Comparison of ENCODE assay signal across 8 cellular contexts in genomic region chr19:45164577-45165335, GRCh38. TPM values are rescaled to one million over a fixed set of nuclear protein-coding genes. Genes with fewer than 3 reads are reported as not detected.
A peak's percentile ranks its signal among the peaks of the same experiment; 100 is the strongest.
DNase-seq lines count a peak whose midpoint lies in the region; ATAC-seq, FAIRE-seq and TF ChIP-seq lines count a peak whose summit lies in the region.

No MANE protein-coding gene starts in this region.

- in situ Hi-C loops in K562 (cut with MboI): no loop called here

- H3K27me3 ChIP-seq in K562 (ENCODE audit: control insufficient read depth in 2 of 2, insufficient read depth in 2 of 2, low read length in 2 of 2) (peaks cover 2 to 14% of the 10 kb centered on the region in 2 experiments; a peak in 4 of 5 replicates), lung (ENCODE audit: control insufficient read depth, insufficient read depth) (no peaks in the 10 kb centered on the region), upper lobe of left lung (peaks cover 0 to 7% (median 0%) of the 10 kb centered on the region in 4 donors)

- ATAC-seq in HG02759 (IDR thresholded peaks at IDR 0.05; ENCODE audit: unreplicated experiment) (peak; percentile 85), K562 (peak; percentile 58), lung (ENCODE audit: insufficient read depth, low FRiP score) (peak; percentile 75), upper lobe of left lung (ENCODE audit: low FRiP score in 2 of 2) (peak; percentile 42 to 51), HG03521 (IDR thresholded peaks at IDR 0.05; ENCODE audit: unreplicated experiment) (no peak)

- H3K4me1 ChIP-seq in K562 (replicated peaks in 1 of 2; ENCODE audit: control insufficient read depth in 2 of 2, insufficient read depth in 2 of 2, low read length in 2 of 2): peaks cover 15 to 69% of the 10 kb centered on the region in 2 experiments; a peak in 4 of 5 replicates
- peaks cover 0 to 9% of the 10 kb centered on the region in 2 donors for H3K4me1 ChIP-seq in lung (ENCODE audit: control insufficient read depth in 2 of 2, insufficient read depth in 2 of 2, low read length in 2 of 2)
- H3K4me1 ChIP-seq in upper lobe of left lung: peaks cover 9 to 28% (median 16%) of the 10 kb centered on the region in 4 donors

- no peaks in the 10 kb centered on the region for H3K9me1 ChIP-seq in K562 (ENCODE audit: control insufficient read depth, insufficient read depth, low read length)

- TF ChIP-seq RAD21 in K562 (CRISPR knock-in tag; conservative IDR thresholded peaks at IDR 0.05 in 1 of 2, IDR thresholded peaks at IDR 0.05 in 1 of 2): no peak

- intact Hi-C loops in K562 (cut with micrococcal nuclease): no loop called here

- WGBS in K562 (ENCODE audit: insufficient coverage, low coverage, missing lambda C conversion rate): 24% methylated on average over 18 of the region's 27 CpGs
- WGBS in lung, 2 donors: 29 to 36% methylated on average over 27 of the region's 27 CpGs
- 34 to 80% methylated on average over 1 to 17 of the region's 27 CpGs for WGBS in upper lobe of left lung, 2 donors

- FAIRE-seq in GM18507 (lab: Jason Lieb, UNC) (peak; percentile 92), K562 (lab: Jason Lieb, UNC) (peak; percentile 23)

- no peak overlapping the region for H3K27ac ChIP-seq in K562 (ENCODE audit: extremely low read depth, low read depth, low read length)
- no peak overlapping the region for H3K27ac ChIP-seq in lung (ENCODE audit: low read depth in 1 of 2, low read length in 1 of 2)
- no peak overlapping the region for H3K27ac ChIP-seq in upper lobe of left lung

- TF ChIP-seq EP300 in K562 (IDR thresholded peaks at IDR 0.05; ENCODE audit: low read length) (no peak), upper lobe of left lung (IDR thresholded peaks at IDR 0.05) (no peak)

- H3K79me2 ChIP-seq in K562 (ENCODE audit: control insufficient read depth, insufficient read depth, low read length): no peaks in the 10 kb centered on the region

- H3K36me3 ChIP-seq in K562 (ENCODE audit: control insufficient read depth, insufficient read depth, low read length) (no peaks in the 10 kb centered on the region), lung (ENCODE audit: control insufficient read depth in 2 of 2, insufficient read depth in 2 of 2, low read length in 2 of 2) (no peaks in the 10 kb centered on the region), upper lobe of left lung (no peaks in the 10 kb centered on the region)

- POLR2A ChIA-PET in K562 (lab: Yijun Ruan, JAX): interaction anchor here (0.7 to 1.1 kb wide), 5 partner anchors 8 to 18 kb away, joined by 3 to 5 read pairs (median 3); no protein-coding TSS in a partner anchor

- H3K9ac ChIP-seq in K562 (ENCODE audit: insufficient read depth in 1 of 2, low read depth in 2 of 2, low read length in 2 of 2): peak overlapping the region in 1 of 2 experiments; percentile 49; a peak in 1 of 4 replicates

- H3K4me2 ChIP-seq in K562 (ENCODE audit: insufficient read depth, low read length): no peak overlapping the region; the same call in 1 of the 2 replicates

- H4K20me1 ChIP-seq in K562 (replicated peaks; ENCODE audit: control insufficient read depth, insufficient read depth, low read length): peaks cover 15% of the 10 kb centered on the region; the same call in 1 of the 2 replicates

- peak; percentile 62 for DNase-seq in GM18507 (ENCODE audit: extremely low spot score, insufficient read length, low read depth)
- DNase-seq in K562 (ENCODE audit: extremely low read depth in 1 of 4, low spot score in 3 of 4): peak; percentile 50 to 72 (median 58)
- peak; percentile 76 for DNase-seq in lung (ENCODE audit: low spot score)
- peak; percentile 85 to 88 for DNase-seq in upper lobe of left lung
- DNase-seq in SKM-1 (lab: John Stamatoyannopoulos, UW; ENCODE audit: unreplicated experiment): no peak

- BruUV-seq in K562 (replicated peaks; lab: Mats Ljungman, UMichigan): no TSS peak

- CTCF ChIA-PET in K562 (lab: Yijun Ruan, JAX; ENCODE audit: low intra/inter-chr PET ratio): no interaction called here

- H2AFZ ChIP-seq in K562 (ENCODE audit: low read depth, low read length): no peak overlapping the region

- TF ChIP-seq POLR2A in Raji (IDR thresholded peaks at IDR 0.05; ENCODE audit: insufficient read depth, low read depth, low read length): 0 out of 2 replicates have a peak, but pooled peaks have one; percentile 17
- TF ChIP-seq POLR2A in K562 (conservative IDR thresholded peaks at IDR 0.05): no peak
- TF ChIP-seq POLR2A in upper lobe of left lung (IDR thresholded peaks at IDR 0.05): no peak

- no peak overlapping the region for H3K4me3 ChIP-seq in K562
- H3K4me3 ChIP-seq in lung: no peak overlapping the region
- H3K4me3 ChIP-seq in upper lobe of left lung: no peak overlapping the region

- TF ChIP-seq CTCF in K562 (IDR thresholded peaks at IDR 0.05 in 2 of 3, conservative IDR thresholded peaks at IDR 0.05 in 1 of 3; ENCODE audit: insufficient read depth in 2 of 3, low read depth in 1 of 3, low read length in 3 of 3): peak in 2 of 3 experiments; percentile 23 to 30; a peak in 4 of 6 replicates
- no peak for TF ChIP-seq CTCF in lung (IDR thresholded peaks at IDR 0.05; ENCODE audit: control extremely low read depth, extremely low read depth)
- no peak for TF ChIP-seq CTCF in upper lobe of left lung (IDR thresholded peaks at IDR 0.05)

- no peaks in the 10 kb centered on the region for H3K9me3 ChIP-seq in K562 (replicated peaks; ENCODE audit: control insufficient read depth, insufficient read depth, low read depth, low read length)
- H3K9me3 ChIP-seq in lung (ENCODE audit: control insufficient read depth in 2 of 2, insufficient read depth in 1 of 2, low read length in 1 of 2): no peaks in the 10 kb centered on the region
- no peaks in the 10 kb centered on the region for H3K9me3 ChIP-seq in upper lobe of left lung

RNA-seq across cellular contexts. Expression of gene NKPD1, which starts 4.0 kb away (rescaled TPM):
- total RNA-seq in K562 (2011; cell fraction: chromatin; rRNA removed; ENCODE audit: low replicate concordance): 0.30 TPM in 1 of 2 replicates, not detected in the other
- total RNA-seq in K562 (2011; cell fraction: nucleolus; rRNA removed): 0.17 and 0.79 TPM in 2 replicates
- 0.15 TPM in 2 replicates for total RNA-seq in K562 (2011; cell fraction: nucleoplasm; rRNA removed)
- 0.09 TPM in 1 of 2 replicates, not detected in the other for total RNA-seq in K562 (2014; rRNA removed)
- total RNA-seq in K562 (2014; rRNA removed; fragmentation: Illumina TruSeq; extraction: Trizol): not detected in 2 replicates
- not detected in 2 replicates for total RNA-seq in K562 (2015; rRNA removed; fragmentation: Illumina TruSeq; extraction: Trizol)
- total RNA-seq in K562 (2021): 0.04 TPM in 2 replicates
- 0.01 TPM in 1 of 2 replicates, not detected in the other for polyA plus RNA-seq in K562 (2011; rRNA removed)
- 0.03 and 0.13 TPM in 2 replicates for polyA plus RNA-seq in K562 (2011; cell fraction: cytosol; rRNA removed)
- polyA plus RNA-seq in K562 (2011; cell fraction: nucleus; rRNA removed): 0.11 and 0.20 TPM in 2 replicates
- 0.03 and 0.26 TPM in 2 replicates for polyA plus RNA-seq in K562 (2012)
- polyA plus RNA-seq in K562 (2014; fragmentation: Illumina TruSeq; extraction: Trizol): 0.03 TPM in 1 of 2 replicates, not detected in the other
- not detected for polyA plus RNA-seq in K562 (2014; fragmentation: Nextera tagmentation; extraction: Ambion mirVana)
- polyA plus RNA-seq in K562 (2014; rRNA removed): 0.04 and 0.07 TPM in 2 replicates
- not detected in 2 replicates for polyA minus RNA-seq in K562 (2011; rRNA and poly(A)+ RNA removed)
- not detected in 2 replicates for polyA minus RNA-seq in K562 (2011; cell fraction: cytosol; rRNA and poly(A)+ RNA removed)
- 0.11 and 0.13 TPM in 2 replicates for polyA minus RNA-seq in K562 (2011; cell fraction: nucleus; rRNA and poly(A)+ RNA removed)
- under 1 TPM in 1 of 2 donors, not detected in 1; 0.06 TPM for total RNA-seq in lung
- polyA plus RNA-seq in lung: under 1 TPM; 0.07 to 0.08 TPM
- total RNA-seq in upper lobe of left lung: under 1 TPM in 5 of 6 donors, not detected in 1; under 0.01 to 1.00 (median 0.17) TPM

RNA-seq across cellular contexts. Expression of gene TRAPPC6A, which starts 13.3 kb away (rescaled TPM):
- 3.4 and 9.5 TPM in 2 replicates for total RNA-seq in K562 (2011; cell fraction: chromatin; rRNA removed; ENCODE audit: low replicate concordance)
- 12.4 and 13.0 TPM in 2 replicates for total RNA-seq in K562 (2011; cell fraction: nucleolus; rRNA removed)
- total RNA-seq in K562 (2011; cell fraction: nucleoplasm; rRNA removed): 5.6 and 7.4 TPM in 2 replicates
- 16.6 and 18.8 TPM in 2 replicates for total RNA-seq in K562 (2014; rRNA removed)
- 1.5 and 2.7 TPM in 2 replicates for total RNA-seq in K562 (2014; rRNA removed; fragmentation: Illumina TruSeq; extraction: Trizol)
- 9.5 and 11.6 TPM in 2 replicates for total RNA-seq in K562 (2015; rRNA removed; fragmentation: Illumina TruSeq; extraction: Trizol)
- 17.8 and 20.2 TPM in 2 replicates for total RNA-seq in K562 (2021)
- 22.4 and 35.8 TPM in 2 replicates for polyA plus RNA-seq in K562 (2011; rRNA removed)
- polyA plus RNA-seq in K562 (2011; cell fraction: cytosol; rRNA removed): 69.0 and 84.4 TPM in 2 replicates
- 28.2 and 34.8 TPM in 2 replicates for polyA plus RNA-seq in K562 (2011; cell fraction: nucleus; rRNA removed)
- polyA plus RNA-seq in K562 (2012): 27.4 and 76.0 TPM in 2 replicates
- 5.0 and 14.3 TPM in 2 replicates for polyA plus RNA-seq in K562 (2014; fragmentation: Illumina TruSeq; extraction: Trizol)
- 1 to 10 TPM in 1 of 2 experiments, under 1 TPM in 1; 0.82 to 7.7 TPM for polyA plus RNA-seq in K562 (2014; fragmentation: Nextera tagmentation; extraction: Ambion mirVana)
- polyA plus RNA-seq in K562 (2014; rRNA removed): 23.6 and 28.2 TPM in 2 replicates
- polyA minus RNA-seq in K562 (2011; rRNA and poly(A)+ RNA removed): 2.7 and 4.5 TPM in 2 replicates
- polyA minus RNA-seq in K562 (2011; cell fraction: cytosol; rRNA and poly(A)+ RNA removed): 5.6 and 15.6 TPM in 2 replicates
- 4.2 and 5.3 TPM in 2 replicates for polyA minus RNA-seq in K562 (2011; cell fraction: nucleus; rRNA and poly(A)+ RNA removed)
- 10 to 100 TPM; 14.0 to 20.5 TPM for total RNA-seq in lung
- 10 to 100 TPM; 32.0 to 38.4 TPM for polyA plus RNA-seq in lung
- 10 to 100 TPM; 10.5 to 53.3 (median 23.7) TPM for total RNA-seq in upper lobe of left lung

RNA-seq across cellular contexts. Expression of gene BLOC1S3, which starts 13.8 kb away (rescaled TPM):
- 10.9 and 22.2 TPM in 2 replicates for total RNA-seq in K562 (2011; cell fraction: chromatin; rRNA removed; ENCODE audit: low replicate concordance)
- total RNA-seq in K562 (2011; cell fraction: nucleolus; rRNA removed): 17.1 and 20.5 TPM in 2 replicates
- total RNA-seq in K562 (2011; cell fraction: nucleoplasm; rRNA removed): 16.6 and 18.9 TPM in 2 replicates
- 5.2 and 9.8 TPM in 2 replicates for total RNA-seq in K562 (2014; rRNA removed)
- 3.3 and 3.9 TPM in 2 replicates for total RNA-seq in K562 (2014; rRNA removed; fragmentation: Illumina TruSeq; extraction: Trizol)
- 4.3 and 4.4 TPM in 2 replicates for total RNA-seq in K562 (2015; rRNA removed; fragmentation: Illumina TruSeq; extraction: Trizol)
- 17.1 and 20.2 TPM in 2 replicates for total RNA-seq in K562 (2021)
- polyA plus RNA-seq in K562 (2011; rRNA removed): 6.2 and 11.4 TPM in 2 replicates
- polyA plus RNA-seq in K562 (2011; cell fraction: cytosol; rRNA removed): 12.4 and 13.2 TPM in 2 replicates
- polyA plus RNA-seq in K562 (2011; cell fraction: nucleus; rRNA removed): 9.9 and 10.0 TPM in 2 replicates
- 10.1 and 12.7 TPM in 2 replicates for polyA plus RNA-seq in K562 (2012)
- polyA plus RNA-seq in K562 (2014; fragmentation: Illumina TruSeq; extraction: Trizol): 10.3 and 11.1 TPM in 2 replicates
- polyA plus RNA-seq in K562 (2014; fragmentation: Nextera tagmentation; extraction: Ambion mirVana): 10 to 100 TPM; 12.4 to 16.1 TPM
- 7.6 and 10.4 TPM in 2 replicates for polyA plus RNA-seq in K562 (2014; rRNA removed)
- polyA minus RNA-seq in K562 (2011; rRNA and poly(A)+ RNA removed): 6.1 and 9.3 TPM in 2 replicates
- polyA minus RNA-seq in K562 (2011; cell fraction: cytosol; rRNA and poly(A)+ RNA removed): 6.8 and 9.4 TPM in 2 replicates
- 4.2 and 7.1 TPM in 2 replicates for polyA minus RNA-seq in K562 (2011; cell fraction: nucleus; rRNA and poly(A)+ RNA removed)
- 10 to 100 TPM in 1 of 2 donors, 1 to 10 TPM in 1; 7.5 to 17.3 TPM for total RNA-seq in lung
- 1 to 10 TPM; 4.2 to 8.7 TPM for polyA plus RNA-seq in lung
- 10 to 100 TPM in 5 of 6 donors, 1 to 10 TPM in 1; 4.7 to 34.6 (median 18.6) TPM for total RNA-seq in upper lobe of left lung

Comparison
In these comparisons a context has a peak if more than half of its experiments do, and no peak if none do; other contexts are left out.
1. CTCF ChIP-seq: peak in K562 (2 of 3); none in lung (single experiment) and upper lobe of left lung (0 of 6).